In the genomic region with DNA sequence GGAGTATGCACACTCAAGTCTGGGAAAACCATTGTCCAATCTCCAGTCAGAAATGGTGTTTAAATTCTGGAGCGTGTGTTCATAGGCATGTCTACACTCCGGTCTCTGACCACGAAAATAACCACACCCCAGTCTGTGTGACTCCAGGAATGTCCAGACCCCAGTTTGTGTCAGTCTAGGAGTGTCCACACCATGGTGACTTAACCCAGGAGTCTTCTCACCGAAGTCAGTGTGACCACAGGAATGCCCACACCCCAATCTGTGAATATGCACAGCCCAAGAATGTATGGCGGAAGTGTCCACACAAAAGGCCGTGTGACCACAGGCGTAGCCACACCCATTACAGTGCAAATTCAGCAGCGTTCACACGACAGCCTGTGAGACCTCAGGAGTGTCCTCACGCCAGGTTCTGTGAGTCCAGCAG, we compare ENCODE assay signal across 13 cellular contexts. TPM values are rescaled to one million over a fixed set of nuclear protein-coding genes. Genes with fewer than 3 reads are reported as not detected.
DNase-seq lines count a peak whose midpoint lies in the region; ATAC-seq and TF ChIP-seq lines count a peak whose summit lies in the region.
"Had no signal": no experiment of that assay in that cellular context is flagged by ENCODE, and none has a peak within 500 bp of the region (broad histone marks: within the 10 kb centered on the region; RNA-seq: fewer than 3 reads in every experiment).

No MANE protein-coding gene starts in this region.

- H3K79me2 ChIP-seq in PC-3 (ENCODE audit: low read length) (no peaks in the 10 kb centered on the region), osteoblast (ENCODE audit: insufficient read depth, low read length) (no peaks in the 10 kb centered on the region)

- POLR2A ChIA-PET in PC-3 (lab: Charles Lee; ENCODE audit: unreplicated experiment) = interaction anchor here (0.6 kb wide), 2 partner anchors 87 to 109 kb away, joined by 3 to 17 read pairs; a partner anchor contains a TSS

- H3K4me3 ChIP-seq in PC-3 (ENCODE audit: low read length) (no peak overlapping the region), osteoblast (ENCODE audit: insufficient read depth, low read length) (no peak overlapping the region)
- H3K4me3 ChIP-seq: HAP-1, left ventricle myocardium inferior had no signal

- CTCF ChIA-PET in PC-3 (lab: Charles Lee) = interaction anchor here (0.7 kb wide), 1 partner anchor 404 kb away, joined by 3 read pairs; no protein-coding TSS in a partner anchor

- 0 out of 2 replicates have a peak overlapping the region, but pooled peaks have one; percentile 15 for H3K4me2 ChIP-seq in PC-3 (ENCODE audit: low read length)
- H3K4me2 ChIP-seq in osteoblast (ENCODE audit: insufficient read depth, low read length) = no peak overlapping the region

- TF ChIP-seq POLR2A in erythroblast (IDR thresholded peaks at IDR 0.05; ENCODE audit: low read length) = no peak

- BruUV-seq in PC-3 (replicated peaks; lab: Mats Ljungman, UMichigan) = no TSS peak

- H3K36me3 ChIP-seq in PC-3 (ENCODE audit: low read depth, low read length) = peaks cover 39% of the 10 kb centered on the region
- H3K36me3 ChIP-seq in osteoblast (ENCODE audit: insufficient read depth, low read length) = peaks cover 19% of the 10 kb centered on the region

- intact Hi-C loops in PC-3 (cut with micrococcal nuclease) = no loop called here

- H3K9me3 ChIP-seq in PC-3 (ENCODE audit: low read length) = no peaks in the 10 kb centered on the region
- H3K9me3 ChIP-seq in osteoblast (ENCODE audit: low read depth, low read length) = no peaks in the 10 kb centered on the region
- H3K9me3 ChIP-seq: HAP-1, left ventricle myocardium inferior had no signal

- in situ Hi-C loops in Caki2 (cut with HindIII; ENCODE audit: low pct_unique_long_range_greater_than_20kb, low sequenced_read_pairs) = no loop called here

- TF ChIP-seq CTCF in PC-3 (conservative IDR thresholded peaks at IDR 0.05; ENCODE audit: low read depth, low read length) (no peak), osteoblast (IDR thresholded peaks at IDR 0.05; ENCODE audit: extremely low read depth, low read depth, low read length) (no peak), GM10266 (IDR thresholded peaks at IDR 0.05; ENCODE audit: control insufficient read depth, insufficient read depth, low read depth, missing control alignments) (no peak)

- no peaks in the 10 kb centered on the region for H3K9me2 ChIP-seq in PC-3 (replicated peaks; ENCODE audit: low read length)

- H3K27ac ChIP-seq in PC-3 (ENCODE audit: low read length) = peak overlapping the region; percentile 98
- H3K27ac ChIP-seq in osteoblast (ENCODE audit: low read depth, low read length) = peak overlapping the region; percentile 85
- H3K27ac ChIP-seq: HL-60, left ventricle myocardium inferior had no signal

- H4K20me1 ChIP-seq in PC-3 (ENCODE audit: low read length) (no peaks in the 10 kb centered on the region), osteoblast (ENCODE audit: insufficient read depth, low read length) (no peaks in the 10 kb centered on the region)

- DNase-seq in Caki2 (ENCODE audit: low read depth) = peak; percentile 97
- DNase-seq in PC-3 = peak; percentile 97
- DNase-seq in erythroblast (lab: John Stamatoyannopoulos, UW) = peak; percentile 2 to 12
- DNase-seq in osteoblast (ENCODE audit: insufficient read length, low spot score, missing footprints) = no peak
- DNase-seq in GM10266 (ENCODE audit: extremely low spot score) = no peak
- no peak for DNase-seq in mesenteric fat pad (ENCODE audit: low spot score)
- DNase-seq in activated CD4-positive, alpha-beta T cell treated with anti-CD3 and anti-CD28 coated beads for 4 hours = no peak
- DNase-seq in activated CD4-positive, alpha-beta T cell treated with anti-CD3 and anti-CD28 coated beads, Interleukin-2, amount 50 U/mL, for 1 hour = no peak
- DNase-seq: activated T-cell treated with anti-CD3 and anti-CD28 coated beads, Interleukin-2, amount 50 U/mL, for 1 hour; left ventricle myocardium inferior; T-helper 1 cell had no signal

- H3K4me1 ChIP-seq in PC-3 (ENCODE audit: insufficient read depth, low read length) (peaks cover 46% of the 10 kb centered on the region), osteoblast (ENCODE audit: insufficient read depth, low read length) (peaks cover 22% of the 10 kb centered on the region)
- H3K4me1 ChIP-seq: HAP-1, left ventricle myocardium inferior had no signal

- no peaks in the 10 kb centered on the region for H3K27me3 ChIP-seq in PC-3 (ENCODE audit: low read length)
- H3K27me3 ChIP-seq in osteoblast (ENCODE audit: insufficient read depth, low read length) = no peaks in the 10 kb centered on the region

- H3K9ac ChIP-seq in PC-3 (ENCODE audit: low read length) = peak overlapping the region; percentile 87

- no peaks in the 10 kb centered on the region for H3F3A ChIP-seq in PC-3 (ENCODE audit: low read length, unreplicated experiment)

- H2AFZ ChIP-seq in PC-3 (ENCODE audit: low read length) = no peak overlapping the region
- H2AFZ ChIP-seq in osteoblast (ENCODE audit: low read length) = no peak overlapping the region

- ATAC-seq in PC-3 = peak; percentile 85

RNA-seq across cellular contexts. Expression of a gene that starts 11.4 kb away (rescaled TPM):
- total RNA-seq in Caki2 (2014; rRNA removed; shearing (Covaris generic); ENCODE audit: low replicate concordance) = 126 and 139 TPM in 2 replicates
- 175 and 189 TPM in 2 replicates for total RNA-seq in PC-3 (2014; rRNA removed)
- total RNA-seq in osteoblast = 67.3 and 67.5 TPM in 2 replicates
- total RNA-seq in mesenteric fat pad = 40.4 TPM

RNA-seq across cellular contexts. Expression of a gene that starts 17.3 kb away (rescaled TPM):
- 2.5 TPM in 1 of 2 replicates, not detected in the other for total RNA-seq in Caki2 (2014; rRNA removed; shearing (Covaris generic); ENCODE audit: low replicate concordance)
- total RNA-seq in PC-3 (2014; rRNA removed) = 1.6 and 2.4 TPM in 2 replicates
- 48.9 and 52.8 TPM in 2 replicates for total RNA-seq in osteoblast
- total RNA-seq in mesenteric fat pad = 4.4 TPM

RNA-seq across cellular contexts. Expression of a gene that starts 21.4 kb away (rescaled TPM):
- 149 and 151 TPM in 2 replicates for total RNA-seq in Caki2 (2014; rRNA removed; shearing (Covaris generic); ENCODE audit: low replicate concordance)
- total RNA-seq in PC-3 (2014; rRNA removed) (38.9 and 48.3 TPM in 2 replicates), osteoblast (12.4 and 13.8 TPM in 2 replicates), mesenteric fat pad (7.8 TPM)

RNA-seq across cellular contexts. Expression of a gene that starts 34.2 kb away (rescaled TPM):
- total RNA-seq in Caki2 (2014; rRNA removed; shearing (Covaris generic); ENCODE audit: low replicate concordance) = 66.8 and 118 TPM in 2 replicates
- 307 and 324 TPM in 2 replicates for total RNA-seq in PC-3 (2014; rRNA removed)
- 45.6 and 64.8 TPM in 2 replicates for total RNA-seq in osteoblast
- total RNA-seq in mesenteric fat pad = 18.8 TPM

RNA-seq across cellular contexts. Expression of a gene that starts 52.1 kb away (rescaled TPM):
- total RNA-seq in Caki2 (2014; rRNA removed; shearing (Covaris generic); ENCODE audit: low replicate concordance) = 1.6 and 2.8 TPM in 2 replicates
- total RNA-seq in PC-3 (2014; rRNA removed) (11.3 and 24.2 TPM in 2 replicates), osteoblast (8.8 and 10.1 TPM in 2 replicates), mesenteric fat pad (19.9 TPM)

Comparison
In these comparisons a context has a peak if more than half of its experiments do, and no peak if none do; other contexts are left out.
1. DNase-seq: peak in Caki2 (single experiment), PC-3 (single experiment) and erythroblast (2 of 2); none in osteoblast (single experiment), GM10266 (single experiment), mesenteric fat pad (single experiment), activated CD4-positive, alpha-beta T cell treated with anti-CD3 and anti-CD28 coated beads for 4 hours (0 of 2) and activated CD4-positive, alpha-beta T cell treated with anti-CD3 and anti-CD28 coated beads, Interleukin-2, amount 50 U/mL, for 1 hour (single experiment).